ENCODE assay signal across 9 cellular contexts in genomic region chr21:36964832-36965719, GRCh38. TPM values are rescaled to one million over a fixed set of nuclear protein-coding genes. Genes with fewer than 3 reads are reported as not detected.
DNase-seq lines count a peak whose midpoint lies in the region; ATAC-seq, FAIRE-seq and TF ChIP-seq lines count a peak whose summit lies in the region.
"Had no signal": no experiment of that assay in that cellular context is flagged by ENCODE, and none has a peak within 500 bp of the region (broad histone marks: within the 10 kb centered on the region; RNA-seq: fewer than 3 reads in every experiment).

No MANE protein-coding gene starts in this region.

- H3K4me1 ChIP-seq in kidney (ENCODE audit: control insufficient read depth in 1 of 2, insufficient read depth in 1 of 2, low read depth in 1 of 2, low read length in 2 of 2): peaks cover 0 to 2% of the 10 kb centered on the region in 2 donors

- H3K4me1 Mint-ChIP-seq in HFFc6 (ENCODE audit: low read depth): peaks cover 13% of the 10 kb centered on the region
- peaks cover 22% of the 10 kb centered on the region for H3K4me1 Mint-ChIP-seq in activated CD8-positive, alpha-beta T cell treated with anti-CD3 and anti-CD28 coated beads for 36 hours (ENCODE audit: low read depth)

- DNase-seq in AG10803 (ENCODE audit: low read depth) (no peak), HFFc6 (no peak), kidney tubule cell (ENCODE audit: low spot score) (peak; percentile 5), NCI-H524 treated with DMSO at 0.1 percent for 48 hours (lab: John Stamatoyannopoulos, UW) (no peak), kidney (no peak), cerebellar cortex (ENCODE audit: low spot score) (no peak)
- no peak for DNase-seq in activated CD8-positive, alpha-beta T cell treated with anti-CD3 and anti-CD28 coated beads for 36 hours

- peak overlapping the region; percentile 87 for H3K4me3 Mint-ChIP-seq in HFFc6
- peak overlapping the region; percentile 88 for H3K4me3 Mint-ChIP-seq in activated CD8-positive, alpha-beta T cell treated with anti-CD3 and anti-CD28 coated beads for 36 hours

- peaks cover 17% of the 10 kb centered on the region for H3K36me3 Mint-ChIP-seq in HFFc6 (ENCODE audit: low read depth)
- H3K36me3 Mint-ChIP-seq in activated CD8-positive, alpha-beta T cell treated with anti-CD3 and anti-CD28 coated beads for 36 hours (ENCODE audit: low read depth): peaks cover 8% of the 10 kb centered on the region

- H3K9me3 ChIP-seq in kidney (ENCODE audit: control insufficient read depth in 1 of 2, low read length in 2 of 2): no peaks in the 10 kb centered on the region

- peaks cover 0 to 4% of the 10 kb centered on the region in 2 donors for H3K36me3 ChIP-seq in kidney (ENCODE audit: control insufficient read depth in 1 of 2, insufficient read depth in 2 of 2, low read length in 2 of 2)

- H3K27ac ChIP-seq in kidney (ENCODE audit: low read depth in 2 of 2, low read length in 2 of 2): no peak overlapping the region

- H3K9me3 Mint-ChIP-seq in HFFc6: no peaks in the 10 kb centered on the region
- no peaks in the 10 kb centered on the region for H3K9me3 Mint-ChIP-seq in activated CD8-positive, alpha-beta T cell treated with anti-CD3 and anti-CD28 coated beads for 36 hours

- POLR2A ChIA-PET in activated CD8-positive, alpha-beta T cell treated with anti-CD3 and anti-CD28 coated beads for 36 hours (lab: Charles Lee): interaction anchor here (0.8 to 2.5 kb wide), 9 partner anchors 12 to 255 kb away, joined by 3 to 9 read pairs (median 4); no protein-coding TSS in a partner anchor

- peak overlapping the region; percentile 80 for H3K27ac Mint-ChIP-seq in HFFc6
- H3K27ac Mint-ChIP-seq in activated CD8-positive, alpha-beta T cell treated with anti-CD3 and anti-CD28 coated beads for 36 hours: peak overlapping the region; percentile 93

- ATAC-seq in activated CD8-positive, alpha-beta T cell treated with anti-CD3 and anti-CD28 coated beads for 36 hours: no peak
- ATAC-seq in GM18520 (IDR thresholded peaks at IDR 0.05; ENCODE audit: unreplicated experiment): no peak

- FAIRE-seq in kidney (lab: Jason Lieb, UNC): no peak

- TF ChIP-seq CTCF in AG10803 (conservative IDR thresholded peaks at IDR 0.05; ENCODE audit: low read length) (no peak), HFFc6 (IDR thresholded peaks at IDR 0.05) (no peak), kidney (IDR thresholded peaks at IDR 0.05; ENCODE audit: borderline replicate concordance, extremely low read depth, insufficient read depth) (no peak)
- TF ChIP-seq CTCF in activated CD8-positive, alpha-beta T cell treated with anti-CD3 and anti-CD28 coated beads for 36 hours (IDR thresholded peaks at IDR 0.05): no peak

- intact Hi-C loops in activated CD8-positive, alpha-beta T cell treated with anti-CD3 and anti-CD28 coated beads for 36 hours (cut with micrococcal nuclease): no loop called here
- intact Hi-C loops in kidney (cut with DNase I): no loop called here

- H3K27me3 Mint-ChIP-seq in HFFc6 (ENCODE audit: insufficient read depth): no peaks in the 10 kb centered on the region
- H3K27me3 Mint-ChIP-seq in activated CD8-positive, alpha-beta T cell treated with anti-CD3 and anti-CD28 coated beads for 36 hours: no peaks in the 10 kb centered on the region

- peak overlapping the region; percentile 80 for H3K4me3 ChIP-seq in AG10803 (ENCODE audit: low read length)
- peak overlapping the region in 1 of 2 donors; percentile 76 for H3K4me3 ChIP-seq in kidney (ENCODE audit: low read length in 2 of 2)

- CTCF ChIA-PET in activated CD8-positive, alpha-beta T cell treated with anti-CD3 and anti-CD28 coated beads for 36 hours (lab: Charles Lee): interaction anchor here (0.6 to 4.3 kb wide), 13 partner anchors 9 to 45 kb away, joined by 3 to 28 read pairs (median 3); no protein-coding TSS in a partner anchor

- H3K9ac ChIP-seq in kidney (ENCODE audit: low read length in 2 of 2): peak overlapping the region in 1 of 2 donors; percentile 24

RNA-seq across cellular contexts. Expression of gene HLCS, which starts 1.4 kb away (rescaled TPM):
- 10 to 100 TPM; 20.3 to 24.5 (median 22.2) TPM for total RNA-seq in HFFc6 (2021; fragmentation: NEBNext Ultra II Directional; extraction: Animal tissue kit (Norgen Biotek cat#: 25700))
- total RNA-seq in activated CD8-positive, alpha-beta T cell treated with anti-CD3 and anti-CD28 coated beads for 36 hours: 10 to 100 TPM; 12.5 to 15.5 TPM
- 29.6 TPM for total RNA-seq in kidney
- polyA plus RNA-seq in kidney (ENCODE audit: insufficient read depth, low read depth, low replicate concordance): 4.5 TPM

RNA-seq across cellular contexts. Expression of gene RIPPLY3, which starts 41.4 kb away (rescaled TPM):
- total RNA-seq in HFFc6 (2021; fragmentation: NEBNext Ultra II Directional; extraction: Animal tissue kit (Norgen Biotek cat#: 25700)): not detected
- not detected for total RNA-seq in activated CD8-positive, alpha-beta T cell treated with anti-CD3 and anti-CD28 coated beads for 36 hours
- 0.31 TPM for total RNA-seq in kidney
- 0.26 TPM for polyA plus RNA-seq in kidney (ENCODE audit: insufficient read depth, low read depth, low replicate concordance)
- total RNA-seq: omental fat pad had no signal
